ENCODE assay signal across 10 cellular contexts in genomic region chr2:176963888-176964287, GRCh38.
"Had no signal": no experiment of that assay in that cellular context is flagged by ENCODE, and none has a peak within 500 bp of the region (broad histone marks: within the 10 kb centered on the region; RNA-seq: fewer than 3 reads in every experiment).

No MANE protein-coding gene starts in this region.

- H3K4me3 ChIP-seq: GM23338 had no signal

- FAIRE-seq: H1, H54 had no signal

- DNase-seq: H9, HCEC 1CT, HFFc6, IMR-90, KBM-7 had no signal

- H2AFZ ChIP-seq: GM23338 had no signal

- H3K4me2 ChIP-seq: GM23338, KMS-11 had no signal

- H3K9ac ChIP-seq: KMS-11 had no signal

- ATAC-seq: GM23338 had no signal

- H3K27ac ChIP-seq: HL-60, KMS-11 had no signal
